Comparison of ENCODE assay signal across 18 cellular contexts in genomic region chr10:62960416-62960815, GRCh38.
DNase-seq lines count a peak whose midpoint lies in the region; TF ChIP-seq lines count a peak whose summit lies in the region.
"Had no signal": no experiment of that assay in that cellular context is flagged by ENCODE, and none has a peak within 500 bp of the region (broad histone marks: within the 10 kb centered on the region; RNA-seq: fewer than 3 reads in every experiment).

No MANE protein-coding gene starts in this region.

- no peak overlapping the region for H3K4me3 ChIP-seq in brain microvascular endothelial cell (ENCODE audit: low read depth, low read length)
- no peak overlapping the region for H3K4me3 ChIP-seq in mesenchymal stem cell (ENCODE audit: insufficient read depth in 1 of 2, low read depth in 1 of 2, low read length in 2 of 2)
- no peak overlapping the region for H3K4me3 ChIP-seq in PC-9
- H3K4me3 ChIP-seq: K562, Peyer's patch had no signal

- no peak overlapping the region for H3K9ac ChIP-seq in mesenchymal stem cell (ENCODE audit: low read length)

- H4K8ac ChIP-seq in mesenchymal stem cell (ENCODE audit: low read length): no peak overlapping the region

- no peak overlapping the region for H2BK5ac ChIP-seq in mesenchymal stem cell (ENCODE audit: low read depth, low read length, poor library complexity, severe bottlenecking)

- no peak overlapping the region for H2AK5ac ChIP-seq in mesenchymal stem cell (ENCODE audit: low read length, severe bottlenecking)

- in situ Hi-C loops in brain microvascular endothelial cell (cut with HindIII; ENCODE audit: low pct_ligation_motif_present, low sequenced_read_pairs): no loop called here

- DNase-seq in Daoy (ENCODE audit: low read depth): peak; percentile 24
- peak; percentile 90 for DNase-seq in HT1080 (ENCODE audit: low read depth)
- peak; percentile 81 for DNase-seq in brain microvascular endothelial cell
- peak; percentile 12 for DNase-seq in mesenchymal stem cell
- DNase-seq in NCI-H774 (lab: John Stamatoyannopoulos, UW): no peak
- no peak for DNase-seq in HK-2 (ENCODE audit: unreplicated experiment)
- no peak for DNase-seq in PC-9
- DNase-seq in NCI-H2196 (lab: John Stamatoyannopoulos, UW; ENCODE audit: unreplicated experiment): no peak
- DNase-seq: C1 segment of cervical spinal cord, DMS 273 treated with DMSO at 0.1 percent for 48 hours, MV-4-11, NCI-H1417 treated with DMSO at 0.1 percent for 48 hours, NCI-H2029, NCI-H2171, NCI-H510A, NCI-H82, Peyer's patch had no signal

- intact Hi-C loops in PC-9 (cut with micrococcal nuclease; ENCODE audit: unreplicated experiment): no loop called here

- H2AFZ ChIP-seq in mesenchymal stem cell (ENCODE audit: low read depth, low read length) (no peak overlapping the region), PC-9 (no peak overlapping the region)

- no TSS peak for BruUV-seq in PC-9 (replicated peaks; lab: Mats Ljungman, UMichigan)

- H3K27me3 ChIP-seq in brain microvascular endothelial cell (replicated peaks) (no peaks in the 10 kb centered on the region), mesenchymal stem cell (ENCODE audit: control insufficient read depth in 1 of 2, insufficient read depth in 1 of 2, low read length in 2 of 2) (no peaks in the 10 kb centered on the region), PC-9 (ENCODE audit: insufficient read depth, low read depth) (no peaks in the 10 kb centered on the region)
- H3K27me3 ChIP-seq: Peyer's patch had no signal

- no peak overlapping the region for H3K14ac ChIP-seq in mesenchymal stem cell (ENCODE audit: low read length in 2 of 2)

- no peaks in the 10 kb centered on the region for H3F3A ChIP-seq in PC-9 (ENCODE audit: insufficient read depth, low read depth)

- H2BK15ac ChIP-seq in mesenchymal stem cell (ENCODE audit: low read depth, poor library complexity, severe bottlenecking): no peak overlapping the region

- no peaks in the 10 kb centered on the region for H4K20me1 ChIP-seq in PC-9 (ENCODE audit: insufficient read depth)

- H3K9me3 ChIP-seq in mesenchymal stem cell (ENCODE audit: control insufficient read depth, low read length) (no peaks in the 10 kb centered on the region), PC-9 (ENCODE audit: insufficient read depth, low read depth) (0 out of 2 replicates have a peak, but pooled peaks cover 4% of the 10 kb centered on the region)
- H3K9me3 ChIP-seq: Peyer's patch had no signal

- H3K79me1 ChIP-seq in mesenchymal stem cell (replicated peaks; ENCODE audit: low read length, poor library complexity, severe bottlenecking): no peaks in the 10 kb centered on the region

- no peaks in the 10 kb centered on the region for H3K9me2 ChIP-seq in PC-9 (ENCODE audit: insufficient read depth)

- H3K4me1 ChIP-seq in mesenchymal stem cell (ENCODE audit: control insufficient read depth, insufficient read depth, low read depth, low read length) (no peaks in the 10 kb centered on the region), PC-9 (replicated peaks; ENCODE audit: insufficient read depth) (no peaks in the 10 kb centered on the region)
- H3K4me1 ChIP-seq: Peyer's patch had no signal

- H3K79me2 ChIP-seq in PC-9 (ENCODE audit: low read depth): no peaks in the 10 kb centered on the region

- no peak overlapping the region for H4K91ac ChIP-seq in mesenchymal stem cell (ENCODE audit: low read length)

- H3K36me3 ChIP-seq in brain microvascular endothelial cell (replicated peaks) (no peaks in the 10 kb centered on the region), mesenchymal stem cell (ENCODE audit: control insufficient read depth in 1 of 2, insufficient read depth in 2 of 2, low read depth in 1 of 2, low read length in 2 of 2) (no peaks in the 10 kb centered on the region), PC-9 (ENCODE audit: low read depth) (no peaks in the 10 kb centered on the region)
- H3K36me3 ChIP-seq: Peyer's patch had no signal

- H3K4me2 ChIP-seq in mesenchymal stem cell (ENCODE audit: low read length, poor library complexity, severe bottlenecking) (no peak overlapping the region), PC-9 (no peak overlapping the region)

- no peak overlapping the region for H3K18ac ChIP-seq in mesenchymal stem cell (ENCODE audit: low read depth in 1 of 2, low read length in 2 of 2)

- CTCF ChIA-PET in PC-9 (lab: Charles Lee): no interaction called here

- WGBS in mesenchymal stem cell: 73% methylated on average over 6 of the region's 9 CpGs

- H3K23ac ChIP-seq in mesenchymal stem cell (ENCODE audit: low read length in 2 of 2): no peak overlapping the region

- POLR2A ChIA-PET in PC-9 (lab: Charles Lee; ENCODE audit: unreplicated experiment): no interaction called here

- H3K4ac ChIP-seq in mesenchymal stem cell (ENCODE audit: low read depth in 1 of 2, low read length in 2 of 2): no peak overlapping the region

- H2BK120ac ChIP-seq in mesenchymal stem cell (ENCODE audit: low read depth, low read length): no peak overlapping the region

- TF ChIP-seq CTCF in brain microvascular endothelial cell (IDR thresholded peaks at IDR 0.05; ENCODE audit: low read depth, low read length, missing control alignments): no peak
- no peak for TF ChIP-seq CTCF in PC-9 (conservative IDR thresholded peaks at IDR 0.05)

- no peak overlapping the region for H2BK12ac ChIP-seq in mesenchymal stem cell (ENCODE audit: low read length in 2 of 2)

- peak overlapping the region; percentile 17 for H3K27ac ChIP-seq in brain microvascular endothelial cell
- H3K27ac ChIP-seq in mesenchymal stem cell (ENCODE audit: low read length, poor library complexity, severe bottlenecking): no peak overlapping the region
- no peak overlapping the region for H3K27ac ChIP-seq in PC-9
- H3K27ac ChIP-seq: Peyer's patch had no signal

Comparison
In these comparisons a context has a peak if more than half of its experiments do, and no peak if none do; other contexts are left out.
1. DNase-seq: peak in Daoy (single experiment), HT1080 (single experiment), brain microvascular endothelial cell (single experiment) and mesenchymal stem cell (single experiment); none in NCI-H774 (single experiment), HK-2 (single experiment), PC-9 (0 of 2) and NCI-H2196 (single experiment).